26 cellular contexts compared by ENCODE assay signal in genomic region chr17:57498443-57498842, GRCh38.
"Had no signal": no experiment of that assay in that cellular context is flagged by ENCODE, and none has a peak within 500 bp of the region (broad histone marks: within the 10 kb centered on the region; RNA-seq: fewer than 3 reads in every experiment).

No MANE protein-coding gene starts in this region.

- H3K27me3 ChIP-seq: colonic mucosa, esophagus muscularis mucosa, hepatocyte, left lung, right atrium auricular region, tibial artery had no signal

- H3K4me1 ChIP-seq: colonic mucosa, prostate gland, tibial artery had no signal

- DNase-seq: activated CD4-positive, alpha-beta T cell treated with anti-CD3 and anti-CD28 coated beads for 48 hours; activated CD8-positive, alpha-beta T cell treated with anti-CD3 and anti-CD28 coated beads, Interleukin-2, amount 10 ng/mL, durations not matched to agents 7 days and 5 days; activated naive CD4-positive, alpha-beta T cell; activated T-cell treated with anti-CD3 and anti-CD28 coated beads, Interleukin-2, amount 50 U/mL, for 4 hours; amniotic stem cell; colonic mucosa; glutamatergic neuron; immature natural killer cell; kidney glomerular epithelial cell; left lung; natural killer cell; stimulated activated CD4-positive, alpha-beta T cell treated with anti-CD3 and anti-CD28 coated beads, Interleukin-12 subunit alpha, Interleukin-12 subunit beta, amount 100 ng/mL, for 4 hours; stimulated activated CD4-positive, alpha-beta T cell treated with anti-CD3 and anti-CD28 coated beads, Interleukin-4, amount 100 ng/mL, for 4 hours; stimulated activated naive CD8-positive, alpha-beta T cell treated with anti-CD3 and anti-CD28 coated beads, Interleukin-15, amount 100 ng/mL, for 72 hours; T-helper 1 cell; T-helper 9 cell; tibial artery had no signal

- FAIRE-seq: bronchial epithelial cell, frontal cortex had no signal

- H3K36me3 Mint-ChIP-seq: activated naive CD8-positive, alpha-beta T cell; natural killer cell had no signal

- H3K27ac Mint-ChIP-seq: activated CD8-positive, alpha-beta T cell treated with anti-CD3 and anti-CD28 coated beads, Interleukin-2, amount 10 ng/mL, durations not matched to agents 7 days and 5 days; activated naive CD8-positive, alpha-beta T cell; activated T-helper 2 cell treated with anti-CD3 and anti-CD28 coated beads, Interferon-gamma antibody, Interleukin-2, Interleukin-4, amounts not matched to agents 10 μg/mL and 5 μg/mL and 100 μg/mL, durations not matched to agents 14 hours and 24 hours and 36 hours; immature natural killer cell; mesothelial cell of epicardium; natural killer cell; stimulated activated naive CD8-positive, alpha-beta T cell treated with anti-CD3 and anti-CD28 coated beads, Interleukin-15, amount 100 ng/mL, for 72 hours had no signal

- H3K4me2 ChIP-seq: hepatocyte had no signal

- H3K27ac ChIP-seq: colonic mucosa, esophagus muscularis mucosa, hepatocyte, left lung, prostate gland, right atrium auricular region, tibial artery had no signal

- H3K4me3 Mint-ChIP-seq: activated CD8-positive, alpha-beta T cell treated with anti-CD3 and anti-CD28 coated beads, Interleukin-2, amount 10 ng/mL, durations not matched to agents 7 days and 5 days; activated naive CD8-positive, alpha-beta T cell; activated T-cell treated with anti-CD3 and anti-CD28 coated beads, Interleukin-2, amount 50 U/mL, for 4 hours; immature natural killer cell; mesothelial cell of epicardium; natural killer cell; stimulated activated naive CD8-positive, alpha-beta T cell treated with anti-CD3 and anti-CD28 coated beads, Interleukin-15, amount 100 ng/mL, for 72 hours had no signal

- H3K9me3 ChIP-seq: colonic mucosa, esophagus muscularis mucosa, left lung, prostate gland, right atrium auricular region, tibial artery had no signal

- H3K36me3 ChIP-seq: colonic mucosa, esophagus muscularis mucosa, left lung, prostate gland, right atrium auricular region, tibial artery had no signal

- H3K4me3 ChIP-seq: colonic mucosa, esophagus muscularis mucosa, hepatocyte, left lung, prostate gland, right atrium auricular region, tibial artery had no signal

- H3K9me3 Mint-ChIP-seq: activated T-cell treated with anti-CD3 and anti-CD28 coated beads, Interleukin-2, amount 50 U/mL, for 4 hours; activated T-helper 2 cell treated with anti-CD3 and anti-CD28 coated beads, Interferon-gamma antibody, Interleukin-2, Interleukin-4, amounts not matched to agents 10 μg/mL and 5 μg/mL and 100 μg/mL, durations not matched to agents 14 hours and 24 hours and 36 hours; immature natural killer cell; mesothelial cell of epicardium; natural killer cell; stimulated activated naive CD8-positive, alpha-beta T cell treated with anti-CD3 and anti-CD28 coated beads, Interleukin-15, amount 100 ng/mL, for 72 hours had no signal

- H3K27me3 Mint-ChIP-seq: activated naive CD8-positive, alpha-beta T cell; stimulated activated naive CD8-positive, alpha-beta T cell treated with anti-CD3 and anti-CD28 coated beads, Interleukin-15, amount 100 ng/mL, for 72 hours had no signal

- ATAC-seq: activated CD8-positive, alpha-beta T cell treated with anti-CD3 and anti-CD28 coated beads, Interleukin-2, amount 10 ng/mL, durations not matched to agents 7 days and 5 days; activated T-cell treated with anti-CD3 and anti-CD28 coated beads, Interleukin-2, amount 50 U/mL, for 4 hours; left lung; natural killer cell; stimulated activated naive CD8-positive, alpha-beta T cell treated with anti-CD3 and anti-CD28 coated beads, Interleukin-15, amount 100 ng/mL, for 72 hours had no signal

- H2AFZ ChIP-seq: hepatocyte had no signal
